In the genomic region with DNA sequence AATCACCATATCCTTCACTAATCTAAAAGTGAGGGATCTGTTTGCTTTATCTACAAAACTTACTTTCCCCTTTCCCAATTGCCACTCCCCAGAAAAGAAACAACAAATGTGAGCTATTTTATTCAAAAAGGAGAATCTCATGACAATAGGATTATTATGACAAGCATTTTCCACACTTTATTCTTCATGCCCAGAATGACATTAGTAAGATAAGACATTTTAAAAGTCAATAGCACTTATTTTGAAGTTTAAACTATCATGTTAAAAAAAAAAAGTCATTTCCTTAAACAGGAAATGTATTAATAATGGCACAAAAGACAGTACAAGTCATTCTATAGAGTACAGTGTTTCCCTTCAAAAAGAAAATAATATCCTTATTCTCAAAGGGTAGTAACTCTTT, we compare ENCODE assay signal across 2 cellular contexts.
TF ChIP-seq lines count a peak whose summit lies in the region.

No MANE protein-coding gene starts in this region.

TF ChIP-seq in HepG2, 621 proteins besides CTCF, POLR2A, EP300 and RAD21:
- TF ChIP-seq, protein P1, sequence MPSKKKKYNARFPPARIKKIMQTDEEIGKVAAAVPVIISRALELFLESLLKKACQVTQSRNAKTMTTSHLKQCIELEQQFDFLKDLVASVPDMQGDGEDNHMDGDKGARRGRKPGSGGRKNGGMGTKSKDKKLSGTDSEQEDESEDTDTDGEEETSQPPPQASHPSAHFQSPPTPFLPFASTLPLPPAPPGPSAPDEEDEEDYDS (CRISPR knock-in tag; IDR thresholded peaks at IDR 0.05), result no peak
- peak; percentile 15 for TF ChIP-seq HNRNPK (IDR thresholded peaks at IDR 0.05; ENCODE audit: low read depth, low read length, poor library complexity, severe bottlenecking)
- no peak for TF ChIP-seq CREM (IDR thresholded peaks at IDR 0.05)
- no peak for TF ChIP-seq CREM (CRISPR knock-in tag; IDR thresholded peaks at IDR 0.05)

TF ChIP-seq in endothelial cell of umbilical vein, 7 proteins besides CTCF, POLR2A, EP300 and RAD21:
- no peak for TF ChIP-seq EZH2 (IDR thresholded peaks at IDR 0.05; ENCODE audit: borderline replicate concordance, low read depth, low read length, severe bottlenecking)
- no peak for TF ChIP-seq JUN (IDR thresholded peaks at IDR 0.05; ENCODE audit: borderline replicate concordance, insufficient read depth, insufficient read length, low read depth)
- TF ChIP-seq POLR2AphosphoS5 (IDR thresholded peaks at IDR 0.05; ENCODE audit: insufficient read depth, low read depth, low read length), result no peak
- no peak for TF ChIP-seq MYC (IDR thresholded peaks at IDR 0.05; ENCODE audit: low read depth, low read length)
- TF ChIP-seq, protein P2, sequence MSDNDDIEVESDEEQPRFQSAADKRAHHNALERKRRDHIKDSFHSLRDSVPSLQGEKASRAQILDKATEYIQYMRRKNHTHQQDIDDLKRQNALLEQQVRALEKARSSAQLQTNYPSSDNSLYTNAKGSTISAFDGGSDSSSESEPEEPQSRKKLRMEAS (IDR thresholded peaks at IDR 0.05; ENCODE audit: insufficient read depth, insufficient read length), result no peak
- TF ChIP-seq GATA2 (IDR thresholded peaks at IDR 0.05; ENCODE audit: insufficient read depth, insufficient read length, low read depth, low read length), result no peak
- no peak for TF ChIP-seq FOS (IDR thresholded peaks at IDR 0.05; ENCODE audit: borderline replicate concordance, insufficient read depth, low read length)
